In genomic region chr15:79339588-79340314, GRCh38 we compare ENCODE assay signal across 8 cellular contexts. TPM values are rescaled to one million over a fixed set of nuclear protein-coding genes. Genes with fewer than 3 reads are reported as not detected.
DNase-seq lines count a peak whose midpoint lies in the region; ATAC-seq and TF ChIP-seq lines count a peak whose summit lies in the region.

No MANE protein-coding gene starts in this region.

- no peaks in the 10 kb centered on the region for H3K36me3 Mint-ChIP-seq in natural killer cell

- H3K27me3 Mint-ChIP-seq in natural killer cell (ENCODE audit: low read depth in 2 of 2) = no peaks in the 10 kb centered on the region

- H3K4me1 Mint-ChIP-seq in natural killer cell = peaks cover 22 to 25% of the 10 kb centered on the region in 2 donors

- DNase-seq in AG08395 (ENCODE audit: low spot score) (peak; percentile 60), NCI-H748 (lab: John Stamatoyannopoulos, UW; ENCODE audit: unreplicated experiment) (peak; percentile 32), dedifferentiated amniotic fluid mesenchymal stem cell (ENCODE audit: extremely low spot score) (peak; percentile 61), natural killer cell (no peak)

- TF ChIP-seq CTCF in GM12872 (IDR thresholded peaks at IDR 0.05; ENCODE audit: insufficient read depth, low read depth, low read length) = peak; percentile 89
- peak; percentile 59 for TF ChIP-seq CTCF in natural killer cell (IDR thresholded peaks at IDR 0.05)

- H3K9me3 Mint-ChIP-seq in natural killer cell = peaks cover 0 to 4% of the 10 kb centered on the region in 2 donors

- peak in 1 of 3 donors; percentile 35 for ATAC-seq in natural killer cell
- ATAC-seq in esophagus mucosa = no peak
- ATAC-seq in HG02938 (IDR thresholded peaks at IDR 0.05; ENCODE audit: unreplicated experiment) = no peak
- no peak for ATAC-seq in GM21390 (IDR thresholded peaks at IDR 0.05; ENCODE audit: unreplicated experiment)

- no peak overlapping the region for H3K4me3 Mint-ChIP-seq in natural killer cell

- no peak overlapping the region for H3K27ac Mint-ChIP-seq in natural killer cell

- intact Hi-C loops in natural killer cell (cut with micrococcal nuclease) = no loop called here

RNA-seq across cellular contexts. Expression of gene TMED3, which starts 28.8 kb away (rescaled TPM):
- total RNA-seq in natural killer cell (10 to 100 TPM; 21.7 to 26.3 (median 25.0) TPM), esophagus mucosa (103 TPM)

RNA-seq across cellular contexts. Expression of gene ANKRD34C, which starts 57.2 kb away (rescaled TPM):
- total RNA-seq in natural killer cell = not detected
- not detected for total RNA-seq in esophagus mucosa
